9 cellular contexts compared by ENCODE assay signal in genomic region chr15:43329222-43329959, GRCh38. TPM values are rescaled to one million over a fixed set of nuclear protein-coding genes. Genes with fewer than 3 reads are reported as not detected.
DNase-seq lines count a peak whose midpoint lies in the region; ATAC-seq lines count a peak whose summit lies in the region.
"Had no signal": no experiment of that assay in that cellular context is flagged by ENCODE, and none has a peak within 500 bp of the region (broad histone marks: within the 10 kb centered on the region; RNA-seq: fewer than 3 reads in every experiment).

No MANE protein-coding gene starts in this region.

- peaks cover 34% of the 10 kb centered on the region for H3K4me1 Mint-ChIP-seq in activated naive CD8-positive, alpha-beta T cell treated with anti-CD3 and anti-CD28 coated beads, Interleukin-2, amount 50 U/mL, for 24 hours

- H3K27me3 ChIP-seq in BLaER1 treated with 17β-estradiol and CSF1 and Interleukin-3, amounts not matched to agents 10 nM and 100 nM, result no peaks in the 10 kb centered on the region
- no peaks in the 10 kb centered on the region for H3K27me3 ChIP-seq in right cardiac atrium (ENCODE audit: control insufficient read depth, insufficient read depth)

- H3K4me1 ChIP-seq in BLaER1 treated with 17β-estradiol and CSF1 and Interleukin-3, amounts not matched to agents 10 nM and 100 nM, result peaks cover 13 to 31% (median 21%) of the 10 kb centered on the region in 10 experiments
- peaks cover 11% of the 10 kb centered on the region for H3K4me1 ChIP-seq in right cardiac atrium (ENCODE audit: control insufficient read depth, insufficient read depth, low read length)

- no peaks in the 10 kb centered on the region for H3K27me3 Mint-ChIP-seq in activated naive CD8-positive, alpha-beta T cell treated with anti-CD3 and anti-CD28 coated beads, Interleukin-2, amount 50 U/mL, for 24 hours

- peak overlapping the region; percentile 91 for H3K4me3 Mint-ChIP-seq in activated naive CD8-positive, alpha-beta T cell treated with anti-CD3 and anti-CD28 coated beads, Interleukin-2, amount 50 U/mL, for 24 hours

- intact Hi-C loops in right cardiac atrium (cut with DNase I), result no loop called here

- peaks cover 0 to 24% (median 15%) of the 10 kb centered on the region in 11 experiments; a peak in 19 of 22 replicates for H3K36me3 ChIP-seq in BLaER1 treated with 17β-estradiol and CSF1 and Interleukin-3, amounts not matched to agents 10 nM and 100 nM

- peak; percentile 19 for DNase-seq in HPDE6-E6E7 (ENCODE audit: extremely low spot score)
- peak; percentile 4 for DNase-seq in activated naive CD8-positive, alpha-beta T cell treated with anti-CD3 and anti-CD28 coated beads, Interleukin-2, amount 50 U/mL, for 24 hours
- peak; percentile 39 to 69 (median 41) for DNase-seq in right cardiac atrium
- DNase-seq in renal cortical epithelial cell (ENCODE audit: low read depth), result peak; percentile 15
- DNase-seq in NCI-H2196 treated with DMSO at 0.1 percent for 48 hours (lab: John Stamatoyannopoulos, UW; ENCODE audit: unreplicated experiment), result no peak

- peak overlapping the region; percentile 84 to 99 (median 93) for H3K4me2 ChIP-seq in BLaER1 treated with 17β-estradiol and CSF1 and Interleukin-3, amounts not matched to agents 10 nM and 100 nM

- H3K9ac ChIP-seq in BLaER1 treated with 17β-estradiol and CSF1 and Interleukin-3, amounts not matched to agents 10 nM and 100 nM, result peak overlapping the region; percentile 75 to 86 (median 84)

- no peaks in the 10 kb centered on the region for H4K20me1 ChIP-seq in BLaER1 treated with 17β-estradiol and CSF1 and Interleukin-3, amounts not matched to agents 10 nM and 100 nM

- peak overlapping the region; percentile 79 to 93 (median 86) for H3K27ac ChIP-seq in BLaER1 treated with 17β-estradiol and CSF1 and Interleukin-3, amounts not matched to agents 10 nM and 100 nM
- peak overlapping the region; percentile 99 for H3K27ac ChIP-seq in right cardiac atrium (ENCODE audit: low read length)

- 9% methylated on average over 38 of the region's 38 CpGs for WGBS in right cardiac atrium

- peak overlapping the region; percentile 96 for H3K27ac Mint-ChIP-seq in activated naive CD8-positive, alpha-beta T cell treated with anti-CD3 and anti-CD28 coated beads, Interleukin-2, amount 50 U/mL, for 24 hours

- peak overlapping the region; percentile 63 to 81 (median 70) for H3K4me3 ChIP-seq in BLaER1 treated with 17β-estradiol and CSF1 and Interleukin-3, amounts not matched to agents 10 nM and 100 nM
- H3K4me3 ChIP-seq in right cardiac atrium (ENCODE audit: low read length), result peak overlapping the region; percentile 87

- peaks cover 38% of the 10 kb centered on the region for H3K36me3 Mint-ChIP-seq in activated naive CD8-positive, alpha-beta T cell treated with anti-CD3 and anti-CD28 coated beads, Interleukin-2, amount 50 U/mL, for 24 hours (ENCODE audit: low read depth)

- no peak for ATAC-seq in activated naive CD8-positive, alpha-beta T cell treated with anti-CD3 and anti-CD28 coated beads, Interleukin-2, amount 50 U/mL, for 24 hours
- ATAC-seq in right cardiac atrium (peak; percentile 12 to 32), HG02610 (IDR thresholded peaks at IDR 0.05; ENCODE audit: unreplicated experiment) (no peak), HG02763 (IDR thresholded peaks at IDR 0.05; ENCODE audit: unreplicated experiment) (no peak)

- peaks cover 0 to 23% (median 18%) of the 10 kb centered on the region in 11 experiments; a peak in 18 of 22 replicates for H3K9me3 ChIP-seq in BLaER1 treated with 17β-estradiol and CSF1 and Interleukin-3, amounts not matched to agents 10 nM and 100 nM (replicated peaks in 1 of 11)
- no peaks in the 10 kb centered on the region for H3K9me3 ChIP-seq in right cardiac atrium (ENCODE audit: control insufficient read depth, low read length)

- H3K9me3 Mint-ChIP-seq in activated naive CD8-positive, alpha-beta T cell treated with anti-CD3 and anti-CD28 coated beads, Interleukin-2, amount 50 U/mL, for 24 hours, result no peaks in the 10 kb centered on the region

RNA-seq across cellular contexts. Expression of gene LCMT2, which starts 1.0 kb away (rescaled TPM):
- total RNA-seq in right cardiac atrium (10 to 100 TPM in 1 of 4 donors, 1 to 10 TPM in 3; 7.9 to 10.4 (median 9.6) TPM), renal cortical epithelial cell (15.1 and 16.6 TPM in 2 replicates)
- 5.4 TPM for polyA plus RNA-seq in right cardiac atrium

RNA-seq across cellular contexts. Expression of gene TGM7, which starts 27.3 kb away (rescaled TPM):
- total RNA-seq in right cardiac atrium, result not detected
- polyA plus RNA-seq in right cardiac atrium, result not detected
- total RNA-seq in renal cortical epithelial cell, result not detected in 2 replicates
- total RNA-seq: M059J had no signal

RNA-seq across cellular contexts. Expression of gene ZSCAN29, which starts 41.5 kb away (rescaled TPM):
- total RNA-seq in right cardiac atrium (10 to 100 TPM; 12.3 to 13.4 (median 12.5) TPM), renal cortical epithelial cell (32.9 and 35.1 TPM in 2 replicates)
- polyA plus RNA-seq in right cardiac atrium, result 4.7 TPM

RNA-seq across cellular contexts. Expression of gene TUBGCP4, which starts 41.5 kb away (rescaled TPM):
- 10 to 100 TPM; 10.8 to 12.4 (median 11.8) TPM for total RNA-seq in right cardiac atrium
- polyA plus RNA-seq in right cardiac atrium, result 5.2 TPM
- 14.2 and 22.4 TPM in 2 replicates for total RNA-seq in renal cortical epithelial cell

Comparison
In these comparisons a context has a peak if more than half of its experiments do, and no peak if none do; other contexts are left out.
1. ATAC-seq: peak in right cardiac atrium (2 of 2); none in activated naive CD8-positive, alpha-beta T cell treated with anti-CD3 and anti-CD28 coated beads, Interleukin-2, amount 50 U/mL, for 24 hours (single experiment), HG02610 (single experiment) and HG02763 (single experiment).